In genomic region chr4:8157496-8157895, GRCh38 we compare ENCODE assay signal across 2 cellular contexts.
TF ChIP-seq lines count a peak whose summit lies in the region.

No MANE protein-coding gene starts in this region.

TF ChIP-seq in SK-N-SH, 30 proteins besides CTCF, POLR2A, EP300 and RAD21 (continued from another document):
- TF ChIP-seq REST (IDR thresholded peaks at IDR 0.05; ENCODE audit: low read depth, low read length) (no peak), MEF2A (IDR thresholded peaks at IDR 0.05; ENCODE audit: borderline replicate concordance, low read depth) (no peak), MAX (IDR thresholded peaks at IDR 0.05; ENCODE audit: low read depth) (no peak), ZBTB33 (IDR thresholded peaks at IDR 0.05; ENCODE audit: borderline replicate concordance, low read depth) (no peak), USF2 (IDR thresholded peaks at IDR 0.05; ENCODE audit: borderline replicate concordance, low read depth, low read length) (no peak), PBX3 (IDR thresholded peaks at IDR 0.05) (no peak), IRF3 (IDR thresholded peaks at IDR 0.05; ENCODE audit: low read depth, low read length) (no peak), USF1 (IDR thresholded peaks at IDR 0.05; ENCODE audit: borderline replicate concordance, low read depth) (no peak), TCF12 (IDR thresholded peaks at IDR 0.05) (no peak), FOXJ3 (CRISPR knock-in tag; IDR thresholded peaks at IDR 0.05) (no peak), TAF1 (IDR thresholded peaks at IDR 0.05; ENCODE audit: borderline replicate concordance, low read depth, low read length) (no peak), JUND (IDR thresholded peaks at IDR 0.05) (no peak), NFIC (IDR thresholded peaks at IDR 0.05; ENCODE audit: borderline replicate concordance) (no peak), RFX5 (IDR thresholded peaks at IDR 0.05; ENCODE audit: low read length) (no peak), POLR2AphosphoS5 (IDR thresholded peaks at IDR 0.05; ENCODE audit: low read depth, low read length) (no peak)

TF ChIP-seq in SK-N-SH treated with all-trans-retinoic acid at 6 μM for 48 hours, 23 proteins besides CTCF, POLR2A, EP300 and RAD21 (continued from another document):
- TF ChIP-seq CREB5 (CRISPR knock-in tag; IDR thresholded peaks at IDR 0.05; ENCODE audit: low read depth) (no peak), ZC3H10 (CRISPR knock-in tag; IDR thresholded peaks at IDR 0.05) (no peak), ZNF8 (CRISPR knock-in tag; IDR thresholded peaks at IDR 0.05) (no peak), ISL1 (CRISPR knock-in tag; IDR thresholded peaks at IDR 0.05) (no peak), RARB (CRISPR knock-in tag; IDR thresholded peaks at IDR 0.05) (no peak), TOX (CRISPR knock-in tag; IDR thresholded peaks at IDR 0.05; ENCODE audit: borderline replicate concordance) (no peak), POU6F1 (CRISPR knock-in tag; IDR thresholded peaks at IDR 0.05; ENCODE audit: borderline replicate concordance, low read depth) (no peak), ZFP3 (CRISPR knock-in tag; IDR thresholded peaks at IDR 0.05) (no peak), PPARA (CRISPR knock-in tag; IDR thresholded peaks at IDR 0.05; ENCODE audit: borderline replicate concordance) (no peak), ARNTL (CRISPR knock-in tag; IDR thresholded peaks at IDR 0.05; ENCODE audit: borderline replicate concordance, low read depth) (no peak), GLIS3 (CRISPR knock-in tag; IDR thresholded peaks at IDR 0.05) (no peak), ZNF70 (CRISPR knock-in tag; IDR thresholded peaks at IDR 0.05) (no peak), CSRNP3 (CRISPR knock-in tag; IDR thresholded peaks at IDR 0.05) (no peak), ZFP30 (CRISPR knock-in tag; IDR thresholded peaks at IDR 0.05) (no peak), BACH2 (CRISPR knock-in tag; IDR thresholded peaks at IDR 0.05; ENCODE audit: borderline replicate concordance) (no peak), SNAI2 (CRISPR knock-in tag; IDR thresholded peaks at IDR 0.05) (no peak), OSR1 (CRISPR knock-in tag; IDR thresholded peaks at IDR 0.05) (no peak)
TF ChIP-seq in SK-N-SH treated with all-trans-retinoic acid at 6 μM for 48 hours: peak in this region for 0.
